ENCODE assay signal across 8 cellular contexts in genomic region chr3:46566040-46566631, GRCh38. TPM values are rescaled to one million over a fixed set of nuclear protein-coding genes. Genes with fewer than 3 reads are reported as not detected.
A peak's percentile ranks its signal among the peaks of the same experiment; 100 is the strongest.
DNase-seq lines count a peak whose midpoint lies in the region; ATAC-seq, FAIRE-seq and TF ChIP-seq lines count a peak whose summit lies in the region.

LRRC2 (minus strand) TSS chr3:46566302; CDS start chr3:46551591, 14,711 bp downstream.

- no peaks in the 10 kb centered on the region for H3K36me3 Mint-ChIP-seq in dendritic cell treated with granulocyte-macrophage colony-stimulating factor and Interleukin-4, amounts not matched to agents 40 ng/mL and 50 ng/mL, for 4 days (ENCODE audit: low read depth)

- TF ChIP-seq POLR2A in HepG2 (IDR thresholded peaks at IDR 0.05; ENCODE audit: insufficient read depth in 1 of 2, low read depth in 2 of 2, low read length in 2 of 2) = no peak

- H3K4me3 Mint-ChIP-seq in dendritic cell treated with granulocyte-macrophage colony-stimulating factor and Interleukin-4, amounts not matched to agents 40 ng/mL and 50 ng/mL, for 4 days = peak within 1 kb of the TSS; percentile 11

- H3K4me1 ChIP-seq in HepG2 (ENCODE audit: insufficient read depth, low read length) = peaks cover 13% of the 10 kb centered on the region

- H3K4me3 ChIP-seq in GM12875 (ENCODE audit: low read depth, low read length) = peak within 1 kb of the TSS; percentile 41
- H3K4me3 ChIP-seq in HepG2 (replicated peaks in 1 of 3; ENCODE audit: insufficient read depth in 1 of 3, low read depth in 2 of 3, low read length in 3 of 3) = peak within 1 kb of the TSS; percentile 58 to 78 (median 62); a peak in 5 of 6 replicates

- in situ Hi-C loops in HepG2 (cut with HindIII; ENCODE audit: extremely low pct_ligation_motif_present, low pct_unique_long_range_greater_than_20kb) = no loop called here

- H3K4me1 Mint-ChIP-seq in dendritic cell treated with granulocyte-macrophage colony-stimulating factor and Interleukin-4, amounts not matched to agents 40 ng/mL and 50 ng/mL, for 4 days (ENCODE audit: low read depth) = peaks cover 14% of the 10 kb centered on the region

- no peak for FAIRE-seq in HepG2 (lab: Jason Lieb, UNC)

- POLR2A ChIA-PET in HepG2 (lab: Yijun Ruan, JAX) = interaction anchor here (0.6 to 2.0 kb wide), 5 partner anchors 9 to 20 kb away, joined by 3 to 8 read pairs (median 4); no protein-coding TSS in a partner anchor

- BruUV-seq in HepG2 (replicated peaks; lab: Mats Ljungman, UMichigan) = no TSS peak

- ATAC-seq in HepG2 (peak; percentile 84), GM21526 (IDR thresholded peaks at IDR 0.05; ENCODE audit: low FRiP score, unreplicated experiment) (no peak)
- ATAC-seq in stimulated activated naive CD8-positive, alpha-beta T cell treated with anti-CD3 and anti-CD28 coated beads, Interleukin-15, Interleukin-2, amounts not matched to agents 100 U/mL and 50 U/mL, for 24 hours = peak; percentile 38

- TF ChIP-seq CTCF in GM12875 (IDR thresholded peaks at IDR 0.05; ENCODE audit: borderline replicate concordance, insufficient read depth, low read depth, low read length) (no peak), VCaP (conservative IDR thresholded peaks at IDR 0.05) (no peak), HepG2 (CRISPR knock-in tag; IDR thresholded peaks at IDR 0.05) (no peak)

- H3K4me2 ChIP-seq in HepG2 (ENCODE audit: low read depth, low read length) = peak within 1 kb of the TSS; percentile 93

- no peak for TF ChIP-seq EP300 in HepG2 (IDR thresholded peaks at IDR 0.05; ENCODE audit: low read depth in 2 of 2, low read length in 2 of 2)
- no peak for TF ChIP-seq EP300 in HepG2 (CRISPR knock-in tag; IDR thresholded peaks at IDR 0.05; ENCODE audit: borderline replicate concordance)

- H3K36me3 ChIP-seq in HepG2 (replicated peaks in 1 of 2; ENCODE audit: control insufficient read depth in 1 of 2, insufficient read depth in 2 of 2, low read length in 2 of 2) = no peaks in the 10 kb centered on the region

- H3K27me3 Mint-ChIP-seq in dendritic cell treated with granulocyte-macrophage colony-stimulating factor and Interleukin-4, amounts not matched to agents 40 ng/mL and 50 ng/mL, for 4 days = peaks cover 56% of the 10 kb centered on the region

- 0% methylated on average over 6 of the region's 39 CpGs for WGBS in HepG2 (ENCODE audit: low lambda C conversion rate)

- peak within 1 kb of the TSS; percentile 55 for H3K9ac ChIP-seq in HepG2 (ENCODE audit: insufficient read depth, low read depth, low read length)

- TF ChIP-seq RAD21 in HepG2 (CRISPR knock-in tag; IDR thresholded peaks at IDR 0.05) = no peak

- H3K9me3 ChIP-seq in HepG2 (ENCODE audit: low read length) = no peaks in the 10 kb centered on the region

- CTCF ChIA-PET in HepG2 (lab: Yijun Ruan, JAX; ENCODE audit: low intra/inter-chr PET ratio, low total read pairs) = no interaction called here

- no peaks in the 10 kb centered on the region for H3K79me2 ChIP-seq in HepG2 (ENCODE audit: insufficient read depth, low read length)

- no peaks in the 10 kb centered on the region for H4K20me1 ChIP-seq in HepG2 (ENCODE audit: insufficient read depth, low read length)

- intact Hi-C loops in dendritic cell treated with granulocyte-macrophage colony-stimulating factor and Interleukin-4, amounts not matched to agents 40 ng/mL and 50 ng/mL, for 4 days (cut with micrococcal nuclease) = no loop called here
- intact Hi-C loops in HepG2 (cut with micrococcal nuclease; ENCODE audit: unreplicated experiment) = loop anchor here (1.0 kb wide), 1 partner anchor 8 kb away; no protein-coding TSS in a partner anchor

- H3K27ac Mint-ChIP-seq in dendritic cell treated with granulocyte-macrophage colony-stimulating factor and Interleukin-4, amounts not matched to agents 40 ng/mL and 50 ng/mL, for 4 days = no peak within 1 kb of the TSS

- H3K9me3 Mint-ChIP-seq in dendritic cell treated with granulocyte-macrophage colony-stimulating factor and Interleukin-4, amounts not matched to agents 40 ng/mL and 50 ng/mL, for 4 days = no peaks in the 10 kb centered on the region

- peak within 1 kb of the TSS; percentile 37 for H2AFZ ChIP-seq in HepG2 (ENCODE audit: low read length)

- H3K27ac ChIP-seq in VCaP (peak within 1 kb of the TSS; percentile 72), HepG2 (ENCODE audit: extremely low read length, insufficient read depth, low read length) (peak within 1 kb of the TSS; percentile 57)

- DNase-seq in HepG2 (ENCODE audit: low spot score) = no peak
- peak; percentile 20 for DNase-seq in stimulated activated naive CD8-positive, alpha-beta T cell treated with anti-CD3 and anti-CD28 coated beads, Interleukin-15, Interleukin-2, amounts not matched to agents 100 U/mL and 50 U/mL, for 24 hours
- no peak for DNase-seq in effector CD4-positive, alpha-beta T cell
- no peak for DNase-seq in H4 (ENCODE audit: low spot score)

- peaks cover 0 to 5% of the 10 kb centered on the region in 2 experiments; a peak in 3 of 5 replicates for H3K27me3 ChIP-seq in HepG2 (ENCODE audit: control insufficient read depth in 1 of 2, insufficient read depth in 2 of 2, low read length in 2 of 2)

TF ChIP-seq in HepG2, 621 proteins besides CTCF, POLR2A, EP300 and RAD21 (continues in another document):
- no peak for TF ChIP-seq SNAI1 (CRISPR knock-in tag; IDR thresholded peaks at IDR 0.05; ENCODE audit: borderline replicate concordance)
- 0 out of 2 replicates have a peak, but pooled peaks have one; percentile 49 for TF ChIP-seq ZBTB7B (CRISPR knock-in tag; IDR thresholded peaks at IDR 0.05)
- TF ChIP-seq PBX2 (CRISPR knock-in tag; IDR thresholded peaks at IDR 0.05) = no peak
- no peak for TF ChIP-seq RBM22 (optimal IDR thresholded peaks at IDR 0.05; ENCODE audit: low read length)
- no peak for TF ChIP-seq SP4 (CRISPR knock-in tag; IDR thresholded peaks at IDR 0.05)
- TF ChIP-seq ZSCAN20 (CRISPR knock-in tag; IDR thresholded peaks at IDR 0.05; ENCODE audit: borderline replicate concordance) = peak; percentile 92; the same call in 1 of the 2 replicates
- TF ChIP-seq IRF9 (CRISPR knock-in tag; IDR thresholded peaks at IDR 0.05; ENCODE audit: borderline replicate concordance) = peak; percentile 47; the same call in 1 of the 2 replicates
- peak; percentile 53; the same call in 1 of the 2 replicates for TF ChIP-seq ZFX (CRISPR knock-in tag; IDR thresholded peaks at IDR 0.05; ENCODE audit: low read depth)
- peak; percentile 58; the same call in 1 of the 2 replicates for TF ChIP-seq ZNF543 (CRISPR knock-in tag; IDR thresholded peaks at IDR 0.05)
- 0 out of 2 replicates have a peak, but pooled peaks have one; percentile 23 for TF ChIP-seq ZNF839 (CRISPR knock-in tag; IDR thresholded peaks at IDR 0.05; ENCODE audit: borderline replicate concordance)
- TF ChIP-seq GABPB1 (CRISPR knock-in tag; IDR thresholded peaks at IDR 0.05) = peak; percentile 69; the same call in 1 of the 2 replicates

RNA-seq across cellular contexts. Expression of gene LRRC2, which starts in this region (rescaled TPM):
- 0.27 and 0.48 TPM in 2 replicates for total RNA-seq in HepG2 (2016; rRNA removed; fragmentation: Illumina TruSeq; extraction: Trizol)
- 0.10 TPM in 1 of 2 replicates, not detected in the other for total RNA-seq in HepG2 (2016; cell fraction: cytosol; rRNA removed; fragmentation: Illumina TruSeq; extraction: Trizol; ENCODE audit: low read depth)
- 0.32 and 0.37 TPM in 2 replicates for total RNA-seq in HepG2 (2016; cell fraction: insoluble cytoplasmic fraction; rRNA removed; fragmentation: Illumina TruSeq; extraction: Trizol)
- total RNA-seq in HepG2 (2016; cell fraction: membrane; rRNA removed; fragmentation: Illumina TruSeq; extraction: Trizol) = 0.22 and 0.48 TPM in 2 replicates
- 0.12 and 0.44 TPM in 2 replicates for total RNA-seq in HepG2 (2016; cell fraction: nucleus; rRNA removed; fragmentation: Illumina TruSeq; extraction: Trizol)
- 0.51 and 0.58 TPM in 2 replicates for polyA plus RNA-seq in HepG2 (2011; rRNA removed)
- polyA plus RNA-seq in HepG2 (2011; cell fraction: cytosol; rRNA removed) = 0.31 and 0.54 TPM in 2 replicates
- polyA plus RNA-seq in HepG2 (2011; cell fraction: nucleus; rRNA removed) = 0.16 and 0.64 TPM in 2 replicates
- 0.71 and 0.87 TPM in 2 replicates for polyA plus RNA-seq in HepG2 (2012)
- 0.11 and 0.24 TPM in 2 replicates for polyA plus RNA-seq in HepG2 (2016; cell fraction: cytosol; fragmentation: Illumina TruSeq; extraction: Trizol; ENCODE audit: low read depth)
- polyA plus RNA-seq in HepG2 (2016; cell fraction: insoluble cytoplasmic fraction; fragmentation: Illumina TruSeq; extraction: Trizol; ENCODE audit: low read depth) = 0.36 and 0.38 TPM in 2 replicates
- 0.45 and 0.51 TPM in 2 replicates for polyA plus RNA-seq in HepG2 (2016; cell fraction: membrane; fragmentation: Illumina TruSeq; extraction: Trizol; ENCODE audit: low read depth)
- 0.20 and 0.27 TPM in 2 replicates for polyA plus RNA-seq in HepG2 (2016; cell fraction: nucleus; fragmentation: Illumina TruSeq; extraction: Trizol; ENCODE audit: insufficient read depth, low read depth)
- polyA minus RNA-seq in HepG2 (2011; rRNA and poly(A)+ RNA removed; ENCODE audit: low replicate concordance) = 0.88 TPM in 1 of 2 replicates, not detected in the other
- polyA minus RNA-seq in HepG2 (2011; cell fraction: cytosol; rRNA and poly(A)+ RNA removed) = 0.30 and 2.1 TPM in 2 replicates
- 1.3 and 1.7 TPM in 2 replicates for polyA minus RNA-seq in HepG2 (2011; cell fraction: nucleus; rRNA and poly(A)+ RNA removed)
- 0.04 TPM in 1 of 2 replicates, not detected in the other for total RNA-seq in H4 (2014; rRNA removed; shearing (Covaris generic))
